In the genomic region with DNA sequence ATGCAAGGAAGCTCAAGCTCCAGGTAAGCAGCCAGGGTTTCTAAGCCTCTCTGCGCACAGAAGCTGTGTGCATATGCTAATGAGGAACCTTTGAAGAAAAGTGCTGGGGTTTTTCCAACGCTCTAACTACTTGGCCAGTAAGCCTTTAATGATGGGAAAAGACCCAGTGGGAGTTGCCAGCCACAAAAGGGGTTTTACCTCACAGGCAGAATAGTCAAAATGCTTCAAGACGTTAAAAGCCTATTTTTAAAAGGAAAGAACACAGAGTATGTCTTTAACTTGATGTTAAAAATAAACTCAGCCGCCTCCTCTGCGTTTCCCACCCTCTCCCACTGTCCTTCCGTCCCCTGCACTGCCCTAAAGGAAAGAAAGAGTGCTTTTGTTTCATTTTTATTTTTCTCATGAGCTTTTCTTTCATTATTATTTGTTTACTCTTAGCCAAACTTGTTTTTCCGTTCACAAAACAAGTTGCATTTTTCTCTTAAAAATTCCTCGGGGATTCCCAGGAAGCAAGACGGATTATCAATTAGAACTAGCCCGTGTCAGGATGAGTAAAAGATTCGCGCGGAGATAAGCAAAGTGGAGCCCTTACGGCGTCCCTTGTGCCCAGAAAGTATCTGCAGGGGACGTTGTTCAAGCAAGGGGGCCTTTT, we compare ENCODE assay signal across 8 cellular contexts.
DNase-seq lines count a peak whose midpoint lies in the region; ATAC-seq and TF ChIP-seq lines count a peak whose summit lies in the region.

No MANE protein-coding gene starts in this region.

- 13 to 35% methylated on average over 16 of the region's 16 CpGs for WGBS in transverse colon (ENCODE audit: low coverage in 1 of 2), 2 donors

- TF ChIP-seq EP300 in transverse colon (IDR thresholded peaks at IDR 0.05; ENCODE audit: low read depth), result no peak

- H3K27ac Mint-ChIP-seq in mesothelial cell of epicardium, result peak overlapping the region; percentile 92
- H3K27ac Mint-ChIP-seq in glutamatergic neuron (ENCODE audit: unreplicated experiment), result no peak overlapping the region

- TF ChIP-seq CTCF in colonic mucosa (IDR thresholded peaks at IDR 0.05), result no peak
- no peak for TF ChIP-seq CTCF in mesothelial cell of epicardium (IDR thresholded peaks at IDR 0.05; ENCODE audit: unreplicated experiment)
- TF ChIP-seq CTCF in transverse colon (IDR thresholded peaks at IDR 0.05), result no peak
- no peak for TF ChIP-seq CTCF in glutamatergic neuron (IDR thresholded peaks at IDR 0.05; ENCODE audit: partially characterized antibody, unreplicated experiment)

- H3K9me3 ChIP-seq in colonic mucosa, result no peaks in the 10 kb centered on the region
- no peaks in the 10 kb centered on the region for H3K9me3 ChIP-seq in transverse colon

- H3K27me3 Mint-ChIP-seq in mesothelial cell of epicardium (ENCODE audit: low read depth) (no peaks in the 10 kb centered on the region), glutamatergic neuron (ENCODE audit: unreplicated experiment) (peaks cover 2% of the 10 kb centered on the region)

- H3K36me3 Mint-ChIP-seq in mesothelial cell of epicardium (no peaks in the 10 kb centered on the region), glutamatergic neuron (ENCODE audit: unreplicated experiment) (no peaks in the 10 kb centered on the region)

- H3K9me3 Mint-ChIP-seq in mesothelial cell of epicardium (no peaks in the 10 kb centered on the region), glutamatergic neuron (ENCODE audit: unreplicated experiment) (peaks cover 1% of the 10 kb centered on the region)

- ATAC-seq in GM18502 (IDR thresholded peaks at IDR 0.05; ENCODE audit: poor library complexity, unreplicated experiment) (peak; percentile 73), GM21786 (IDR thresholded peaks at IDR 0.05; ENCODE audit: unreplicated experiment) (peak; percentile 65)

- H3K27me3 ChIP-seq in colonic mucosa, result no peaks in the 10 kb centered on the region
- no peaks in the 10 kb centered on the region for H3K27me3 ChIP-seq in transverse colon

- peak overlapping the region in 1 of 2 donors; percentile 84 for H3K9ac ChIP-seq in colonic mucosa (ENCODE audit: low read depth in 2 of 2, low read length in 2 of 2)

- H3K27ac ChIP-seq in colonic mucosa (peak overlapping the region; percentile 62), transverse colon (peak overlapping the region; percentile 65 to 83 (median 72))

- TF ChIP-seq POLR2A in transverse colon (IDR thresholded peaks at IDR 0.05), result no peak

- in situ Hi-C loops in transverse colon (cut with MboI; ENCODE audit: low pct_ligation_motif_present in 1 of 4, low pct_unique_long_range_greater_than_20kb in 1 of 4, low sequenced_read_pairs in 3 of 4), result no loop called here

- H3K4me3 ChIP-seq in colonic mucosa, result peak overlapping the region; percentile 29
- H3K4me3 ChIP-seq in transverse colon, result peak overlapping the region; percentile 18 to 54 (median 36)

- H3K4me1 ChIP-seq in colonic mucosa (peaks cover 3% of the 10 kb centered on the region), transverse colon (peaks cover 0 to 54% (median 22%) of the 10 kb centered on the region in 4 donors)

- H3K4me1 Mint-ChIP-seq in mesothelial cell of epicardium (peaks cover 10% of the 10 kb centered on the region), glutamatergic neuron (ENCODE audit: low read depth, unreplicated experiment) (peaks cover 6% of the 10 kb centered on the region)

- H3K36me3 ChIP-seq in colonic mucosa (no peaks in the 10 kb centered on the region), transverse colon (no peaks in the 10 kb centered on the region)

- peak; percentile 52 for DNase-seq in NAMALWA (ENCODE audit: low spot score)
- peak; percentile 54 for DNase-seq in colonic mucosa
- no peak for DNase-seq in mesothelial cell of epicardium (ENCODE audit: low spot score in 2 of 2, unreplicated experiment in 2 of 2)
- peak; percentile 42 for DNase-seq in transverse colon
- DNase-seq in glutamatergic neuron, result no peak
- no peak for DNase-seq in AG08396 (ENCODE audit: low spot score)

- intact Hi-C loops in colonic mucosa (cut with DNase I), result loop anchor here (10.0 kb wide), 1 partner anchor 143 kb away; no protein-coding TSS in a partner anchor
- intact Hi-C loops in transverse colon (cut with DNase I; ENCODE audit: low total_unique reads), result no loop called here

- peak overlapping the region; percentile 73 for H3K4me3 Mint-ChIP-seq in mesothelial cell of epicardium
- H3K4me3 Mint-ChIP-seq in glutamatergic neuron (ENCODE audit: unreplicated experiment), result no peak overlapping the region

Comparison
In these comparisons a context has a peak if more than half of its experiments do, and no peak if none do; other contexts are left out.
1. DNase-seq: peak in NAMALWA (single experiment), colonic mucosa (single experiment) and transverse colon (single experiment); none in mesothelial cell of epicardium (0 of 2), glutamatergic neuron (single experiment) and AG08396 (single experiment).